8 cellular contexts compared by ENCODE assay signal in genomic region chr3:117278424-117279190, GRCh38.
A peak's percentile ranks its signal among the peaks of the same experiment; 100 is the strongest.
DNase-seq lines count a peak whose midpoint lies in the region; ATAC-seq and TF ChIP-seq lines count a peak whose summit lies in the region.

No MANE protein-coding gene starts in this region.

- ATAC-seq in Right ventricle myocardium superior (ENCODE audit: poor library complexity) (peak; percentile 25), left ventricle myocardium superior (no peak), HG03280 (IDR thresholded peaks at IDR 0.05; ENCODE audit: unreplicated experiment) (peak; percentile 92)

- H3K4me2 ChIP-seq in osteoblast (ENCODE audit: insufficient read depth, low read length), result no peak overlapping the region

- TF ChIP-seq POLR2A in suprapubic skin (IDR thresholded peaks at IDR 0.05), result no peak

- H4K20me1 ChIP-seq in osteoblast (ENCODE audit: insufficient read depth, low read length), result no peaks in the 10 kb centered on the region

- H3K27me3 ChIP-seq in suprapubic skin (no peaks in the 10 kb centered on the region), osteoblast (ENCODE audit: insufficient read depth, low read length) (no peaks in the 10 kb centered on the region)

- H3K4me1 ChIP-seq in suprapubic skin (peaks cover 5% of the 10 kb centered on the region), osteoblast (ENCODE audit: insufficient read depth, low read length) (no peaks in the 10 kb centered on the region)

- intact Hi-C loops in Right ventricle myocardium superior (cut with DNase I) (no loop called here), left ventricle myocardium superior (cut with micrococcal nuclease) (no loop called here)

- DNase-seq in Right ventricle myocardium superior, result no peak
- DNase-seq in left ventricle myocardium superior, result no peak
- peak; percentile 27 for DNase-seq in dermis blood vessel endothelial cell
- DNase-seq in NAMALWA (ENCODE audit: low spot score), result no peak
- DNase-seq in suprapubic skin (ENCODE audit: low spot score in 2 of 2), result no peak
- no peak for DNase-seq in osteoblast (ENCODE audit: insufficient read length, low spot score, missing footprints)
- no peak for DNase-seq in coronary artery (ENCODE audit: low spot score)

- H3K27ac ChIP-seq in suprapubic skin (no peak overlapping the region), osteoblast (ENCODE audit: low read depth, low read length) (no peak overlapping the region), coronary artery (no peak overlapping the region)

- no peaks in the 10 kb centered on the region for H3K36me3 ChIP-seq in suprapubic skin
- no peaks in the 10 kb centered on the region for H3K36me3 ChIP-seq in osteoblast (ENCODE audit: insufficient read depth, low read length)

- 23% methylated on average over 5 of the region's 5 CpGs for WGBS in suprapubic skin

- no peak overlapping the region for H2AFZ ChIP-seq in osteoblast (ENCODE audit: low read length)

- no peaks in the 10 kb centered on the region for H3K9me3 ChIP-seq in suprapubic skin
- no peaks in the 10 kb centered on the region for H3K9me3 ChIP-seq in osteoblast (ENCODE audit: low read depth, low read length)

- H3K4me3 ChIP-seq in suprapubic skin, result no peak overlapping the region
- H3K4me3 ChIP-seq in osteoblast (ENCODE audit: insufficient read depth, low read length), result no peak overlapping the region
- H3K4me3 ChIP-seq in coronary artery, result no peak overlapping the region

- no peak for TF ChIP-seq EP300 in suprapubic skin (IDR thresholded peaks at IDR 0.05)

- H3K79me2 ChIP-seq in osteoblast (ENCODE audit: insufficient read depth, low read length), result no peaks in the 10 kb centered on the region

- TF ChIP-seq CTCF in suprapubic skin (IDR thresholded peaks at IDR 0.05), result no peak
- no peak for TF ChIP-seq CTCF in osteoblast (IDR thresholded peaks at IDR 0.05; ENCODE audit: extremely low read depth, low read depth, low read length)
- no peak for TF ChIP-seq CTCF in coronary artery (IDR thresholded peaks at IDR 0.05)
